In the genomic region with DNA sequence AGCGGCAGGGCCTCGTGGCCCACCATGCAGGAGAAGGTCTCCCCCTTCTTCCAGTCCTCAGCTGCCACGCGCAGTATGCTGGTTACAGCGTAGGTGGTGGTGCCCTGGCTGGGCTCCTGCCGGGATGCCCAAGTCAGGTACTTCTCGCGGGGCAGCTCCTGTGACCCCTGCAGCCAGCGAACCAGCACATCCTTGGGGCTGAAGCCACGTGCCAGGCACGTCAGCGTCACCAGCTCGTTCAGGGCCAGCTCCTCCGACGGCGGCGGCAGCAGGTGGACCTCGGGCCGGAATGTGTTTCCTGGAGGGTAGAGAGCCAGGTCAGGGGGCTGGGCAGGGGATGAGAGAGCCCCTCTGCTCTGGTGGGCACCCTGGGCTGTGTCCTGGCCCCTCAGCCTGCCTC, we compare ENCODE assay signal across 8 cellular contexts.
A peak's percentile ranks its signal among the peaks of the same experiment; 100 is the strongest.
DNase-seq lines count a peak whose midpoint lies in the region; ATAC-seq, FAIRE-seq and TF ChIP-seq lines count a peak whose summit lies in the region.
"Not testable (repeated sequence)": the region's sequence is repeated elsewhere in the genome, so short reads cannot be mapped to it uniquely, and the experiment has no call there.

No MANE protein-coding gene starts in this region.

- intact Hi-C loops in sciatic nerve (cut with DNase I); spleen (cut with DNase I; ENCODE audit: low total_unique reads): not testable (repeated sequence)

- H3K9me2 ChIP-seq in OCI-LY1 (ENCODE audit: low read depth, low read length): not testable (repeated sequence)

- peak overlapping the region; percentile 56 for H3K4me3 Mint-ChIP-seq in memory B cell
- H3K4me3 Mint-ChIP-seq in osteocyte (ENCODE audit: unreplicated experiment); stimulated activated naive B cell treated with anti-CD40 and anti-IgM and Interleukin-4, amounts not matched to agents 10 μg/mL and 1 μg/mL and 100 μg/mL, for 72 hours: not testable (repeated sequence)
- H3K4me3 Mint-ChIP-seq in stimulated activated memory B cell treated with anti-CD40 and anti-IgM and Interleukin-4, amounts not matched to agents 10 μg/mL and 1 μg/mL and 100 μg/mL, for 72 hours: peak overlapping the region; percentile 76

- H3K4me1 Mint-ChIP-seq in memory B cell: peaks cover 22% of the 10 kb centered on the region
- H3K4me1 Mint-ChIP-seq in osteocyte (ENCODE audit: unreplicated experiment): not testable (repeated sequence)
- peaks cover 45% of the 10 kb centered on the region for H3K4me1 Mint-ChIP-seq in stimulated activated memory B cell treated with anti-CD40 and anti-IgM and Interleukin-4, amounts not matched to agents 10 μg/mL and 1 μg/mL and 100 μg/mL, for 72 hours
- H3K4me1 Mint-ChIP-seq in stimulated activated naive B cell treated with anti-CD40 and anti-IgM and Interleukin-4, amounts not matched to agents 10 μg/mL and 1 μg/mL and 100 μg/mL, for 72 hours: peaks cover 29 to 53% of the 10 kb centered on the region in 2 donors

- peaks cover 68% of the 10 kb centered on the region for H3K4me1 ChIP-seq in OCI-LY1 (ENCODE audit: insufficient read depth, low read length, severe bottlenecking)
- H3K4me1 ChIP-seq in spleen: not testable (repeated sequence)

- H4K20me1 ChIP-seq in OCI-LY1 (ENCODE audit: insufficient read depth, low read length): not testable (repeated sequence)

- peak; percentile 4 for FAIRE-seq in HTR-8/SVneo (lab: Jason Lieb, UNC)

- not testable (repeated sequence) for DNase-seq in HTR-8/SVneo (ENCODE audit: insufficient read length, low spot score); memory B cell (ENCODE audit: low spot score in 2 of 2); stimulated activated naive B cell treated with anti-CD40 and anti-IgM and Interleukin-4, amounts not matched to agents 10 μg/mL and 1 μg/mL and 100 μg/mL, for 72 hours
- DNase-seq in osteocyte (ENCODE audit: extremely low spot score, unreplicated experiment) (peak; percentile 32), sciatic nerve (ENCODE audit: low spot score) (peak; percentile 23), spleen (peak; percentile 66)

- H3F3A ChIP-seq in OCI-LY1 (ENCODE audit: insufficient read depth, low read length): not testable (repeated sequence)

- H2AFZ ChIP-seq in OCI-LY1 (ENCODE audit: low read length): not testable (repeated sequence)

- peak overlapping the region; percentile 49; the same call in 1 of the 2 replicates for H3K4me2 ChIP-seq in OCI-LY1 (ENCODE audit: low read length)

- not testable (repeated sequence) for H3K79me2 ChIP-seq in OCI-LY1 (ENCODE audit: insufficient read depth, low read length)

- H3K9me3 Mint-ChIP-seq in memory B cell; osteocyte (ENCODE audit: unreplicated experiment); stimulated activated memory B cell treated with anti-CD40 and anti-IgM and Interleukin-4, amounts not matched to agents 10 μg/mL and 1 μg/mL and 100 μg/mL, for 72 hours: not testable (repeated sequence)
- H3K9me3 Mint-ChIP-seq in stimulated activated naive B cell treated with anti-CD40 and anti-IgM and Interleukin-4, amounts not matched to agents 10 μg/mL and 1 μg/mL and 100 μg/mL, for 72 hours: peaks cover 5 to 13% of the 10 kb centered on the region in 2 donors

- not testable (repeated sequence) for ATAC-seq in memory B cell (ENCODE audit: low read depth); sciatic nerve; stimulated activated memory B cell treated with anti-CD40 and anti-IgM and Interleukin-4, amounts not matched to agents 10 μg/mL and 1 μg/mL and 100 μg/mL, for 72 hours; stimulated activated naive B cell treated with anti-CD40 and anti-IgM and Interleukin-4, amounts not matched to agents 10 μg/mL and 1 μg/mL and 100 μg/mL, for 72 hours (replicated peaks)

- H3K27me3 ChIP-seq in OCI-LY1 (ENCODE audit: insufficient read depth, low read length); spleen (replicated peaks in 1 of 7): not testable (repeated sequence)

- H3K27ac ChIP-seq in OCI-LY1 (ENCODE audit: low read depth, low read length, poor library complexity, severe bottlenecking): peak overlapping the region; percentile 93
- H3K27ac ChIP-seq in spleen: not testable (repeated sequence)

- 86 to 96% (median 92%) methylated on average over 6 to 13 of the region's 19 CpGs; no CpG with 5 or more reads in 2 of the 5 donors for WGBS in spleen, 5 donors

- H3K27ac Mint-ChIP-seq in memory B cell: peak overlapping the region; percentile 94
- H3K27ac Mint-ChIP-seq in osteocyte (ENCODE audit: unreplicated experiment): not testable (repeated sequence)
- H3K27ac Mint-ChIP-seq in stimulated activated memory B cell treated with anti-CD40 and anti-IgM and Interleukin-4, amounts not matched to agents 10 μg/mL and 1 μg/mL and 100 μg/mL, for 72 hours: peak overlapping the region; percentile 97
- peak overlapping the region; percentile 20 for H3K27ac Mint-ChIP-seq in stimulated activated naive B cell treated with anti-CD40 and anti-IgM and Interleukin-4, amounts not matched to agents 10 μg/mL and 1 μg/mL and 100 μg/mL, for 72 hours

- H3K36me3 Mint-ChIP-seq in memory B cell; osteocyte (ENCODE audit: unreplicated experiment): not testable (repeated sequence)
- H3K36me3 Mint-ChIP-seq in stimulated activated memory B cell treated with anti-CD40 and anti-IgM and Interleukin-4, amounts not matched to agents 10 μg/mL and 1 μg/mL and 100 μg/mL, for 72 hours: peaks cover 26% of the 10 kb centered on the region
- H3K36me3 Mint-ChIP-seq in stimulated activated naive B cell treated with anti-CD40 and anti-IgM and Interleukin-4, amounts not matched to agents 10 μg/mL and 1 μg/mL and 100 μg/mL, for 72 hours: peaks cover 10 to 13% of the 10 kb centered on the region in 2 donors

- not testable (repeated sequence) for H3K4me3 ChIP-seq in OCI-LY1 (ENCODE audit: low read depth, low read length, poor library complexity, severe bottlenecking); spleen

- TF ChIP-seq POLR2A in spleen (IDR thresholded peaks at IDR 0.05): not testable (repeated sequence)

- H3K36me3 ChIP-seq in OCI-LY1 (ENCODE audit: insufficient read depth, low read length): peaks cover 34% of the 10 kb centered on the region
- not testable (repeated sequence) for H3K36me3 ChIP-seq in spleen

- H3K27me3 Mint-ChIP-seq in memory B cell; osteocyte (ENCODE audit: unreplicated experiment); stimulated activated memory B cell treated with anti-CD40 and anti-IgM and Interleukin-4, amounts not matched to agents 10 μg/mL and 1 μg/mL and 100 μg/mL, for 72 hours; stimulated activated naive B cell treated with anti-CD40 and anti-IgM and Interleukin-4, amounts not matched to agents 10 μg/mL and 1 μg/mL and 100 μg/mL, for 72 hours: not testable (repeated sequence)

- H3K9me3 ChIP-seq in OCI-LY1 (ENCODE audit: low read length); spleen: not testable (repeated sequence)

- H3K9ac ChIP-seq in OCI-LY1 (ENCODE audit: low read length): peak overlapping the region; percentile 84; the same call in 1 of the 2 replicates

- TF ChIP-seq CTCF in OCI-LY1 (IDR thresholded peaks at IDR 0.05; ENCODE audit: low read length); osteocyte (IDR thresholded peaks at IDR 0.05); spleen (IDR thresholded peaks at IDR 0.05 in 8 of 11, conservative IDR thresholded peaks at IDR 0.05 in 3 of 11): not testable (repeated sequence)
